ENCODE assay signal across 38 cellular contexts in the genomic region with DNA sequence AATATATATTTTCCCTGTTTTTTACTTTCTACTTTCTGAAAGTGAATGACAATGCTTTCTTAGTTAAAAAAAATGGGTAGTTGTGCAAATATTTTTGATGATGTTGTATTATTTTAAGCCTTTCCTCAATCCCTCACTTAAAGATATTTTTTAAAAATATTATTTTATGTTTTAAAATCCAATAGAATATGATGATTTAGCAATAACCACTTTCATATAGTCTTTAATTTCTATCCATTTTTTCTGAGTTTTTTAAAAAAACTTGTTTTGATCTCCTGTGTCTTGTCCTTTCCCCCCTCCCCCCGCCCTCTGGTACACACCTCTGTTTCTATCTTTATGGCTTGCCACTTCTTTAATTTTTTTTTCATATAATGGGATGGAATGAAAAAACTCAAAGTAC.
"Had no signal": no experiment of that assay in that cellular context is flagged by ENCODE, and none has a peak within 500 bp of the region (broad histone marks: within the 10 kb centered on the region; RNA-seq: fewer than 3 reads in every experiment).

No MANE protein-coding gene starts in this region.

- H3K4me1 ChIP-seq: adrenal gland, ascending aorta, body of pancreas, breast epithelium had no signal

- H3K9me3 ChIP-seq: adrenal gland, ascending aorta, body of pancreas, breast epithelium had no signal

- H3K9me3 Mint-ChIP-seq: activated naive CD4-positive, alpha-beta T cell treated with anti-CD3 and anti-CD28 coated beads, Interleukin-2, amount 50 U/mL, for 24 hours; activated naive CD4-positive, alpha-beta T cell treated with anti-CD3 and anti-CD28 coated beads, Interleukin-2, amount 50 U/mL, for 72 hours; activated naive CD8-positive, alpha-beta T cell treated with anti-CD3 and anti-CD28 coated beads for 36 hours; activated naive CD8-positive, alpha-beta T cell treated with anti-CD3 and anti-CD28 coated beads, Interleukin-2, amount 50 U/mL, for 24 hours; activated T-helper 1 cell treated with anti-CD3 and anti-CD28 coated beads, Interleukin-12 subunit alpha, Interleukin-12 subunit beta, Interleukin-2, Interleukin-4 antibody, amounts not matched to agents 30 ng/mL and 10 ng/mL and 1 ng/mL, durations not matched to agents 14 hours and 24 hours and 36 hours; activated T-helper 17 cell treated with anti-CD3 and anti-CD28 coated beads, Interleukin-2, amount 50 U/mL, for 72 hours had no signal

- DNase-seq: activated effector memory CD4-positive, alpha-beta T cell treated with anti-CD3 and anti-CD28 coated beads, Interleukin-2, amount 50 U/mL, for 16 hours; activated effector memory CD4-positive, alpha-beta T cell treated with Interleukin-2 at 50 U/mL for 16 hours; activated gamma-delta T cell; activated gamma-delta T cell treated with Interleukin-2 at 50 U/mL for 16 hours; activated naive CD4-positive, alpha-beta T cell; activated naive CD4-positive, alpha-beta T cell treated with anti-CD3 and anti-CD28 coated beads for 36 hours; activated naive CD4-positive, alpha-beta T cell treated with anti-CD3 and anti-CD28 coated beads, Interleukin-2, amount 10 ng/mL, durations not matched to agents 7 days and 5 days; activated naive CD4-positive, alpha-beta T cell treated with anti-CD3 and anti-CD28 coated beads, Interleukin-2, amount 50 U/mL, for 16 hours; activated naive CD4-positive, alpha-beta T cell treated with Interleukin-2 at 50 U/mL for 16 hours; activated naive CD8-positive, alpha-beta T cell treated with anti-CD3 and anti-CD28 coated beads for 36 hours; activated naive CD8-positive, alpha-beta T cell treated with anti-CD3 and anti-CD28 coated beads, Interleukin-2, amount 10 ng/mL, durations not matched to agents 7 days and 5 days; activated naive CD8-positive, alpha-beta T cell treated with anti-CD3 and anti-CD28 coated beads, Interleukin-2, amount 50 U/mL, for 24 hours; activated T-cell treated with anti-CD3 and anti-CD28 coated beads, Interleukin-2, amount 50 U/mL, for 1 hour; activated T-cell treated with anti-CD3 and anti-CD28 coated beads, Interleukin-2, amount 50 U/mL, for 24 hours; activated T-cell treated with anti-CD3 and anti-CD28 coated beads, Interleukin-2, amount 50 U/mL, for 48 hours; activated T-cell treated with anti-CD3 and anti-CD28 coated beads, Interleukin-2, amount 50 U/mL, for 72 hours; adrenal gland; amniotic stem cell; amygdala; anterior cingulate cortex; aorta; body of pancreas; brain microvascular endothelial cell; caudate nucleus; central memory CD4-positive, alpha-beta T cell; cerebellar nuclear complex had no signal

- H3K27me3 Mint-ChIP-seq: activated naive CD4-positive, alpha-beta T cell treated with anti-CD3 and anti-CD28 coated beads, Interleukin-2, amount 10 ng/mL, durations not matched to agents 7 days and 5 days; activated naive CD4-positive, alpha-beta T cell treated with anti-CD3 and anti-CD28 coated beads, Interleukin-2, amount 50 U/mL, for 24 hours; activated naive CD8-positive, alpha-beta T cell; activated naive CD8-positive, alpha-beta T cell treated with anti-CD3 and anti-CD28 coated beads for 36 hours; activated naive CD8-positive, alpha-beta T cell treated with anti-CD3 and anti-CD28 coated beads, Interleukin-2, amount 10 ng/mL, durations not matched to agents 7 days and 5 days; activated naive CD8-positive, alpha-beta T cell treated with anti-CD3 and anti-CD28 coated beads, Interleukin-2, amount 50 U/mL, for 24 hours; activated T-cell treated with anti-CD3 and anti-CD28 coated beads, Interleukin-2, amount 50 U/mL, for 24 hours; activated T-helper 17 cell treated with anti-CD3 and anti-CD28 coated beads, Interleukin-2, amount 50 U/mL, for 72 hours; central memory CD8-positive, alpha-beta T cell had no signal

- H3K4me1 Mint-ChIP-seq: activated naive CD4-positive, alpha-beta T cell treated with anti-CD3 and anti-CD28 coated beads, Interleukin-2, amount 10 ng/mL, durations not matched to agents 7 days and 5 days; activated naive CD4-positive, alpha-beta T cell treated with anti-CD3 and anti-CD28 coated beads, Interleukin-2, amount 50 U/mL, for 24 hours; activated naive CD8-positive, alpha-beta T cell treated with anti-CD3 and anti-CD28 coated beads for 36 hours; activated naive CD8-positive, alpha-beta T cell treated with anti-CD3 and anti-CD28 coated beads, Interleukin-2, amount 10 ng/mL, durations not matched to agents 7 days and 5 days; activated naive CD8-positive, alpha-beta T cell treated with anti-CD3 and anti-CD28 coated beads, Interleukin-2, amount 50 U/mL, for 24 hours; activated T-helper 17 cell treated with anti-CD3 and anti-CD28 coated beads, Interleukin-2, amount 50 U/mL, for 72 hours; brain; central memory CD8-positive, alpha-beta T cell had no signal

- FAIRE-seq: astrocyte, bronchial epithelial cell had no signal

- H3K4me3 Mint-ChIP-seq: activated naive CD4-positive, alpha-beta T cell treated with anti-CD3 and anti-CD28 coated beads for 36 hours; activated naive CD4-positive, alpha-beta T cell treated with anti-CD3 and anti-CD28 coated beads, Interleukin-2, amount 10 ng/mL, durations not matched to agents 7 days and 5 days; activated naive CD4-positive, alpha-beta T cell treated with anti-CD3 and anti-CD28 coated beads, Interleukin-2, amount 50 U/mL, for 24 hours; activated naive CD8-positive, alpha-beta T cell; activated naive CD8-positive, alpha-beta T cell treated with anti-CD3 and anti-CD28 coated beads for 36 hours; activated naive CD8-positive, alpha-beta T cell treated with anti-CD3 and anti-CD28 coated beads, Interleukin-2, amount 10 ng/mL, durations not matched to agents 7 days and 5 days; activated naive CD8-positive, alpha-beta T cell treated with anti-CD3 and anti-CD28 coated beads, Interleukin-2, amount 50 U/mL, for 24 hours; activated T-cell treated with anti-CD3 and anti-CD28 coated beads, Interleukin-2, amount 50 U/mL, for 24 hours; activated T-cell treated with anti-CD3 and anti-CD28 coated beads, Interleukin-2, amount 50 U/mL, for 72 hours; activated T-helper 1 cell treated with anti-CD3 and anti-CD28 coated beads, Interleukin-12 subunit alpha, Interleukin-12 subunit beta, Interleukin-2, Interleukin-4 antibody, amounts not matched to agents 30 ng/mL and 10 ng/mL and 1 ng/mL, durations not matched to agents 14 hours and 24 hours and 36 hours; activated T-helper 17 cell treated with anti-CD3 and anti-CD28 coated beads, Interleukin-2, amount 50 U/mL, for 72 hours; brain; central memory CD8-positive, alpha-beta T cell had no signal

- H3K4me3 ChIP-seq: adrenal gland, ascending aorta, body of pancreas, breast epithelium, cardiac muscle cell had no signal

- H3K36me3 Mint-ChIP-seq: activated naive CD4-positive, alpha-beta T cell treated with anti-CD3 and anti-CD28 coated beads, Interleukin-2, amount 10 ng/mL, durations not matched to agents 7 days and 5 days; activated naive CD4-positive, alpha-beta T cell treated with anti-CD3 and anti-CD28 coated beads, Interleukin-2, amount 50 U/mL, for 24 hours; activated naive CD4-positive, alpha-beta T cell treated with anti-CD3 and anti-CD28 coated beads, Interleukin-2, amount 50 U/mL, for 72 hours; activated naive CD8-positive, alpha-beta T cell; activated naive CD8-positive, alpha-beta T cell treated with anti-CD3 and anti-CD28 coated beads for 36 hours; activated naive CD8-positive, alpha-beta T cell treated with anti-CD3 and anti-CD28 coated beads, Interleukin-2, amount 10 ng/mL, durations not matched to agents 7 days and 5 days; brain had no signal

- H3K27me3 ChIP-seq: adrenal gland, ascending aorta, body of pancreas, brain microvascular endothelial cell, breast epithelium, cardiac muscle cell had no signal

- ATAC-seq: activated naive CD4-positive, alpha-beta T cell treated with anti-CD3 and anti-CD28 coated beads, Interleukin-2, amount 50 U/mL, for 72 hours; activated naive CD8-positive, alpha-beta T cell treated with anti-CD3 and anti-CD28 coated beads, Interleukin-2, amount 50 U/mL, for 24 hours; activated T-cell treated with anti-CD3 and anti-CD28 coated beads, Interleukin-2, amount 50 U/mL, for 72 hours; activated T-helper 17 cell treated with anti-CD3 and anti-CD28 coated beads, Interleukin-2, amount 50 U/mL, for 72 hours; body of pancreas had no signal

- H3K27ac ChIP-seq: adrenal gland, ascending aorta, body of pancreas, brain microvascular endothelial cell, breast epithelium, cardiac muscle cell had no signal

- H3K36me3 ChIP-seq: adrenal gland, ascending aorta, brain microvascular endothelial cell, breast epithelium, cardiac muscle cell had no signal
